ENCODE assay signal across 19 cellular contexts in the genomic region with DNA sequence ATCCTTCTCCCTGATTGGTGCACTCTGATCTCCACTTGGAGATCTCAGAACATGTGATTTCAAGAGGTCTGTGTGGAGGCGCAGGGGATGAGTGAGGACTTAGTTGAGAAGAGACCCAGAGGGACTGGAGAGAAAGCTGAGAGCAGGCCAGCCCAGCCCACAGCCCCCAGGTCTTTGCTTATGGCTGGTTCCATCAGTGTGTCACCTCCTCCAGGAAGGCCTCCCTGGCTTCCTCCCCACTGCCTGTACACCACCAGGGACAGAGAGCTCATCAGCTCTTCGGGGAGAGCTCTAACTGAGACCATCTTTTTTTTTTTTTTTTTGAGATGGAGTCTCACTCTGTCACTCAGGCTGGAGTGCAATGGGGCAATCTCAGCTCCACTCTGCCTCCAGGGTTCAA. TPM values are rescaled to one million over a fixed set of nuclear protein-coding genes. Genes with fewer than 3 reads are reported as not detected.
"Had no signal": no experiment of that assay in that cellular context is flagged by ENCODE, and none has a peak within 500 bp of the region (broad histone marks: within the 10 kb centered on the region; RNA-seq: fewer than 3 reads in every experiment).

No MANE protein-coding gene starts in this region.

- H3K79me2 ChIP-seq: parathyroid adenoma had no signal

- H3K4me3 Mint-ChIP-seq: activated CD8-positive, alpha-beta memory T cell treated with anti-CD3 and anti-CD28 coated beads, Interleukin-2, amount 10 ng/mL, durations not matched to agents 7 days and 5 days; brain had no signal

- H3K36me3 Mint-ChIP-seq: activated CD8-positive, alpha-beta memory T cell treated with anti-CD3 and anti-CD28 coated beads, Interleukin-2, amount 10 ng/mL, durations not matched to agents 7 days and 5 days; brain; immature natural killer cell had no signal

- H3K27me3 ChIP-seq: heart left ventricle, tibial artery, uterus had no signal

- H3K27ac Mint-ChIP-seq: activated CD8-positive, alpha-beta memory T cell treated with anti-CD3 and anti-CD28 coated beads, Interleukin-2, amount 10 ng/mL, durations not matched to agents 7 days and 5 days; activated naive CD4-positive, alpha-beta T cell treated with anti-CD3 and anti-CD28 coated beads, Interleukin-2, amount 50 U/mL, for 72 hours; T-helper 2 cell treated with Interferon-gamma antibody and Interleukin-4, amounts not matched to agents 5 μg/mL and 100 μg/mL, for 36 hours had no signal

- H3K9me3 Mint-ChIP-seq: activated naive CD4-positive, alpha-beta T cell treated with anti-CD3 and anti-CD28 coated beads, Interleukin-2, amount 50 U/mL, for 72 hours; immature natural killer cell; T-helper 2 cell treated with Interferon-gamma antibody and Interleukin-4, amounts not matched to agents 5 μg/mL and 100 μg/mL, for 36 hours had no signal

- H3K4me1 ChIP-seq: uterus had no signal

- H3K36me3 ChIP-seq: heart left ventricle, tibial artery, uterus had no signal

- H3K4me3 ChIP-seq: uterus had no signal

- H3K9ac ChIP-seq: parathyroid adenoma had no signal

- H2AFZ ChIP-seq: parathyroid adenoma had no signal

- ATAC-seq: activated CD8-positive, alpha-beta memory T cell treated with anti-CD3 and anti-CD28 coated beads, Interleukin-2, amount 10 ng/mL, durations not matched to agents 7 days and 5 days; activated naive CD4-positive, alpha-beta T cell treated with anti-CD3 and anti-CD28 coated beads, Interleukin-2, amount 50 U/mL, for 72 hours had no signal

- DNase-seq: activated CD4-positive, alpha-beta T cell treated with anti-CD3 and anti-CD28 coated beads, Interleukin-2, amount 50 U/mL, for 4 hours; activated CD8-positive, alpha-beta memory T cell treated with anti-CD3 and anti-CD28 coated beads, Interleukin-2, amount 10 ng/mL, durations not matched to agents 7 days and 5 days; activated effector memory CD4-positive, alpha-beta T cell treated with Interleukin-2 at 50 U/mL for 16 hours; activated T-cell treated with anti-CD3 and anti-CD28 coated beads, Interleukin-2, amount 50 U/mL, for 1 hour; amygdala; central memory CD4-positive, alpha-beta T cell; cortex of kidney; effector memory CD4-positive, alpha-beta T cell; heart left ventricle; immature natural killer cell; stimulated activated CD4-positive, alpha-beta T cell treated with anti-CD3 and anti-CD28 coated beads, Interleukin-1b, Interleukin-23, amount 100 ng/mL, for 48 hours; tibial artery; uterus had no signal

- H3K27ac ChIP-seq: epithelial cell of prostate, heart left ventricle, parathyroid adenoma, uterus had no signal

- H3K9me3 ChIP-seq: heart left ventricle, tibial artery, uterus had no signal

RNA-seq across cellular contexts. Expression of a gene that starts 3.4 kb away (rescaled TPM):
- total RNA-seq: frontal cortex had no signal
